ENCODE assay signal across 8 cellular contexts in genomic region chr1:94068831-94069648, GRCh38. TPM values are rescaled to one million over a fixed set of nuclear protein-coding genes. Genes with fewer than 3 reads are reported as not detected.
DNase-seq lines count a peak whose midpoint lies in the region; ATAC-seq and TF ChIP-seq lines count a peak whose summit lies in the region.

No MANE protein-coding gene starts in this region.

- no peaks in the 10 kb centered on the region for H3K9me3 ChIP-seq in Panc1 (ENCODE audit: control insufficient read depth, insufficient read depth, low read depth, low read length)
- H3K9me3 ChIP-seq in left ventricle myocardium inferior (replicated peaks) = no peaks in the 10 kb centered on the region

- peak overlapping the region in 1 of 2 experiments; percentile 21; a peak in 2 of 4 replicates for H3K4me3 ChIP-seq in Panc1 (ENCODE audit: low read depth in 2 of 2, low read length in 2 of 2)
- H3K4me3 ChIP-seq in left ventricle myocardium inferior = no peak overlapping the region

- H3K4me1 Mint-ChIP-seq in activated T-cell treated with anti-CD3 and anti-CD28 coated beads, Interleukin-2, amount 50 U/mL, for 4 hours (ENCODE audit: low read depth) = no peaks in the 10 kb centered on the region

- H3K27ac ChIP-seq in Panc1 (ENCODE audit: low read length) = peak overlapping the region; percentile 99
- peak overlapping the region; percentile 77 for H3K27ac ChIP-seq in left ventricle myocardium inferior (replicated peaks)

- H3K36me3 ChIP-seq in Panc1 (ENCODE audit: control insufficient read depth, insufficient read depth, low read length) (no peaks in the 10 kb centered on the region), left ventricle myocardium inferior (no peaks in the 10 kb centered on the region)

- no peaks in the 10 kb centered on the region for H3K27me3 ChIP-seq in Panc1 (ENCODE audit: control insufficient read depth, insufficient read depth, low read length)
- H3K27me3 ChIP-seq in left ventricle myocardium inferior (ENCODE audit: low read depth) = no peaks in the 10 kb centered on the region

- CTCF ChIA-PET in Panc1 (lab: Charles Lee) = interaction anchor here (0.7 kb wide), 1 partner anchor 24 kb away, joined by 6 read pairs; no protein-coding TSS in a partner anchor

- no peaks in the 10 kb centered on the region for H3K36me3 Mint-ChIP-seq in activated T-cell treated with anti-CD3 and anti-CD28 coated beads, Interleukin-2, amount 50 U/mL, for 4 hours (ENCODE audit: insufficient read depth)

- no peaks in the 10 kb centered on the region for H3K9me3 Mint-ChIP-seq in activated T-cell treated with anti-CD3 and anti-CD28 coated beads, Interleukin-2, amount 50 U/mL, for 4 hours

- POLR2A ChIA-PET in Panc1 (lab: Charles Lee) = no interaction called here

- peaks cover 5% of the 10 kb centered on the region for H3K27me3 Mint-ChIP-seq in activated T-cell treated with anti-CD3 and anti-CD28 coated beads, Interleukin-2, amount 50 U/mL, for 4 hours (ENCODE audit: low read depth)

- peaks cover 47% of the 10 kb centered on the region for H3K4me1 ChIP-seq in Panc1 (ENCODE audit: control insufficient read depth, insufficient read depth, low read length)
- peaks cover 75% of the 10 kb centered on the region for H3K4me1 ChIP-seq in left ventricle myocardium inferior

- in situ Hi-C loops in Panc1 (cut with HindIII; ENCODE audit: low pct_unique_long_range_greater_than_20kb, low sequenced_read_pairs) = no loop called here

- TF ChIP-seq CTCF in Panc1 (IDR thresholded peaks at IDR 0.05) = no peak
- no peak for TF ChIP-seq CTCF in left ventricle myocardium inferior (IDR thresholded peaks at IDR 0.05; ENCODE audit: borderline replicate concordance)

- intact Hi-C loops in Panc1 (cut with micrococcal nuclease; ENCODE audit: unreplicated experiment) (no loop called here), left ventricle myocardium inferior (cut with micrococcal nuclease) (loop anchor here (10.0 kb wide), 1 partner anchor 146 kb away; no protein-coding TSS in a partner anchor)

- TSS peak; percentile 76 for BruUV-seq in Panc1 (replicated peaks; lab: Mats Ljungman, UMichigan)

- H3K4me3 Mint-ChIP-seq in activated T-cell treated with anti-CD3 and anti-CD28 coated beads, Interleukin-2, amount 50 U/mL, for 4 hours = no peak overlapping the region

- peak; percentile 83 for ATAC-seq in Panc1
- no peak for ATAC-seq in activated T-cell treated with anti-CD3 and anti-CD28 coated beads, Interleukin-2, amount 50 U/mL, for 4 hours

- DNase-seq in ELF-1 (ENCODE audit: low read depth, low spot score) = peak; percentile 62
- DNase-seq in Panc1 (ENCODE audit: low read depth, low spot score) = peak; percentile 75
- DNase-seq in left ventricle myocardium inferior = peak; percentile 41
- DNase-seq in renal cortical epithelial cell (ENCODE audit: low read depth) = peak; percentile 75
- no peak for DNase-seq in activated T-cell treated with anti-CD3 and anti-CD28 coated beads, Interleukin-2, amount 50 U/mL, for 4 hours
- DNase-seq in amniotic stem cell (lab: John Stamatoyannopoulos, UW) = no peak
- no peak for DNase-seq in HuH-7.5 (ENCODE audit: low spot score)
- DNase-seq in activated CD4-positive, CD25-positive, alpha-beta regulatory T cell (lab: John Stamatoyannopoulos, UW) = no peak

RNA-seq across cellular contexts. Expression of gene ABCA4, which starts 51.9 kb away (rescaled TPM):
- 1.5 TPM for total RNA-seq in Panc1 (2021; ENCODE audit: unreplicated experiment)
- 3.2 TPM for polyA plus RNA-seq in Panc1 (2012; ENCODE audit: insufficient read length)
- 0.11 TPM for total RNA-seq in left ventricle myocardium inferior
- 0.52 and 1.3 TPM in 2 replicates for total RNA-seq in renal cortical epithelial cell
- not detected for total RNA-seq in activated T-cell treated with anti-CD3 and anti-CD28 coated beads, Interleukin-2, amount 50 U/mL, for 4 hours

Comparison
In these comparisons a context has a peak if more than half of its experiments do, and no peak if none do; other contexts are left out.
1. DNase-seq: peak in ELF-1 (single experiment), Panc1 (single experiment), left ventricle myocardium inferior (single experiment) and renal cortical epithelial cell (single experiment); none in activated T-cell treated with anti-CD3 and anti-CD28 coated beads, Interleukin-2, amount 50 U/mL, for 4 hours (single experiment), amniotic stem cell (single experiment), HuH-7.5 (single experiment) and activated CD4-positive, CD25-positive, alpha-beta regulatory T cell (0 of 4).